ENCODE assay signal across 16 cellular contexts in genomic region chr11:102468636-102469195, GRCh38. TPM values are rescaled to one million over a fixed set of nuclear protein-coding genes. Genes with fewer than 3 reads are reported as not detected.
DNase-seq lines count a peak whose midpoint lies in the region; ATAC-seq and TF ChIP-seq lines count a peak whose summit lies in the region.
"Had no signal": no experiment of that assay in that cellular context is flagged by ENCODE, and none has a peak within 500 bp of the region (broad histone marks: within the 10 kb centered on the region; RNA-seq: fewer than 3 reads in every experiment).

No MANE protein-coding gene starts in this region.

- no peak overlapping the region for H4K5ac ChIP-seq in H9 (ENCODE audit: insufficient read length, low read depth, low read length)

- peak overlapping the region; percentile 65 for H3K27ac Mint-ChIP-seq in stimulated activated naive B cell treated with anti-CD40 and anti-IgM and Interleukin-4, amounts not matched to agents 10 μg/mL and 1 μg/mL and 100 μg/mL, for 72 hours
- H3K27ac Mint-ChIP-seq in H9 = no peak overlapping the region

- H3K18ac ChIP-seq in H9 (ENCODE audit: insufficient read length, low read depth, low read length) = no peak overlapping the region

- H3K79me2 ChIP-seq in H9 (ENCODE audit: insufficient read depth, low read length) = no peaks in the 10 kb centered on the region

- H4K20me1 ChIP-seq in H9 (ENCODE audit: control insufficient read depth, insufficient read depth, insufficient read length) = no peaks in the 10 kb centered on the region

- H4K91ac ChIP-seq in H9 (ENCODE audit: insufficient read length, low read depth, low read length) = no peak overlapping the region

- TF ChIP-seq CTCF in VCaP (conservative IDR thresholded peaks at IDR 0.05) (no peak), H9 (conservative IDR thresholded peaks at IDR 0.05) (no peak)

- peak overlapping the region; percentile 37 for H3K27ac ChIP-seq in KOPT-K1 (ENCODE audit: low read depth, low read length, poor library complexity, severe bottlenecking)
- H3K27ac ChIP-seq in VCaP = peak overlapping the region; percentile 96
- H3K27ac ChIP-seq in H9 (ENCODE audit: insufficient read length, low read depth, low read length) = no peak overlapping the region
- H3K27ac ChIP-seq: heart right ventricle, right atrium auricular region had no signal

- H3K4me1 Mint-ChIP-seq in stimulated activated naive B cell treated with anti-CD40 and anti-IgM and Interleukin-4, amounts not matched to agents 10 μg/mL and 1 μg/mL and 100 μg/mL, for 72 hours = peaks cover 38 to 94% of the 10 kb centered on the region in 2 donors
- no peaks in the 10 kb centered on the region for H3K4me1 Mint-ChIP-seq in H9

- no peak overlapping the region for H3K4me2 ChIP-seq in H9 (ENCODE audit: insufficient read depth, insufficient read length, low read length)

- no peak overlapping the region for H3T11ph ChIP-seq in H9 (ENCODE audit: low read length)

- no peak overlapping the region for H4K8ac ChIP-seq in H9 (replicated peaks; ENCODE audit: insufficient read length, low read depth, low read length)

- H3K9me3 ChIP-seq in KOPT-K1 (ENCODE audit: insufficient read depth, low read length, poor library complexity, severe bottlenecking) (no peaks in the 10 kb centered on the region), H9 (ENCODE audit: control insufficient read depth, low read depth, low read length) (no peaks in the 10 kb centered on the region)
- H3K9me3 ChIP-seq: heart right ventricle, right atrium auricular region had no signal

- no peaks in the 10 kb centered on the region for H3K9me3 Mint-ChIP-seq in stimulated activated naive B cell treated with anti-CD40 and anti-IgM and Interleukin-4, amounts not matched to agents 10 μg/mL and 1 μg/mL and 100 μg/mL, for 72 hours
- no peaks in the 10 kb centered on the region for H3K9me3 Mint-ChIP-seq in H9
- H3K9me3 Mint-ChIP-seq: activated naive CD4-positive, alpha-beta T cell treated with anti-CD3 and anti-CD28 coated beads for 36 hours; CD4-positive, CD25-positive, alpha-beta regulatory T cell; central memory CD8-positive, alpha-beta T cell had no signal

- ATAC-seq in stimulated activated naive B cell treated with anti-CD40 and anti-IgM and Interleukin-4, amounts not matched to agents 10 μg/mL and 1 μg/mL and 100 μg/mL, for 72 hours (replicated peaks) = peak; percentile 4 to 5

- no peaks in the 10 kb centered on the region for H3K36me3 ChIP-seq in KOPT-K1 (ENCODE audit: insufficient read depth, low read length)
- H3K36me3 ChIP-seq: heart right ventricle, right atrium auricular region had no signal

- H2AK5ac ChIP-seq in H9 (ENCODE audit: insufficient read length, low read length) = no peak overlapping the region

- no peak overlapping the region for H2BK20ac ChIP-seq in H9 (ENCODE audit: low read depth, low read length, poor library complexity, severe bottlenecking)

- DNase-seq in iris pigment epithelial cell (ENCODE audit: low read depth) = peak; percentile 18
- DNase-seq in stimulated activated naive B cell treated with anti-CD40 and anti-IgM and Interleukin-4, amounts not matched to agents 10 μg/mL and 1 μg/mL and 100 μg/mL, for 72 hours = no peak
- DNase-seq in cerebellar cortex (ENCODE audit: low spot score) = no peak
- no peak for DNase-seq in H9
- DNase-seq in nucleus accumbens (lab: John Stamatoyannopoulos, UW) = no peak
- DNase-seq: activated naive CD4-positive, alpha-beta T cell treated with anti-CD3 and anti-CD28 coated beads for 36 hours; CD4-positive, CD25-positive, alpha-beta regulatory T cell; heart right ventricle; NCI-H1694; NCI-H524; stimulated activated CD4-positive, alpha-beta T cell treated with anti-CD3 and anti-CD28 coated beads, Interleukin-4, amount 100 ng/mL, for 1 hour; T1000 had no signal

- H3K23me2 ChIP-seq in H9 (ENCODE audit: insufficient read length, low read depth, low read length, poor library complexity, severe bottlenecking) = no peaks in the 10 kb centered on the region

- no peak overlapping the region for H2BK12ac ChIP-seq in H9 (ENCODE audit: insufficient read length, low read depth, low read length)

- no peak overlapping the region for H2BK120ac ChIP-seq in H9 (ENCODE audit: low read depth, low read length, poor library complexity, severe bottlenecking)

- H3K23ac ChIP-seq in H9 (ENCODE audit: insufficient read length, low read depth, low read length) = no peak overlapping the region

- no peaks in the 10 kb centered on the region for H3K36me3 Mint-ChIP-seq in stimulated activated naive B cell treated with anti-CD40 and anti-IgM and Interleukin-4, amounts not matched to agents 10 μg/mL and 1 μg/mL and 100 μg/mL, for 72 hours
- H3K36me3 Mint-ChIP-seq in H9 (ENCODE audit: insufficient read depth in 1 of 3, low read depth in 3 of 3) = no peaks in the 10 kb centered on the region
- H3K36me3 Mint-ChIP-seq: CD4-positive, CD25-positive, alpha-beta regulatory T cell had no signal

- H3K4ac ChIP-seq in H9 (ENCODE audit: low read depth, low read length) = no peak overlapping the region

- no peaks in the 10 kb centered on the region for H3K27me3 Mint-ChIP-seq in stimulated activated naive B cell treated with anti-CD40 and anti-IgM and Interleukin-4, amounts not matched to agents 10 μg/mL and 1 μg/mL and 100 μg/mL, for 72 hours
- no peaks in the 10 kb centered on the region; the same call in 1 of the 2 replicates for H3K27me3 Mint-ChIP-seq in H9 (ENCODE audit: low read depth)
- H3K27me3 Mint-ChIP-seq: central memory CD8-positive, alpha-beta T cell had no signal

- WGBS in H9 (ENCODE audit: extremely low coverage, insufficient read length, low lambda C conversion rate) = no CpG with 5 or more reads among the region's 6 CpGs

- no peaks in the 10 kb centered on the region for H3K79me1 ChIP-seq in H9 (ENCODE audit: insufficient read depth, low read depth, low read length, poor library complexity, severe bottlenecking)

- H3K56ac ChIP-seq in H9 (ENCODE audit: insufficient read length, low read depth, low read length) = no peak overlapping the region

- no peak overlapping the region for H2AFZ ChIP-seq in H9 (ENCODE audit: low read length)

- H3K27me3 ChIP-seq in H9 (ENCODE audit: insufficient read depth, low read length) = no peaks in the 10 kb centered on the region
- H3K27me3 ChIP-seq: heart right ventricle, right atrium auricular region had no signal

- H3K14ac ChIP-seq in H9 (ENCODE audit: insufficient read depth, low read length) = no peak overlapping the region

- no peak overlapping the region for H3K9ac ChIP-seq in H9 (ENCODE audit: extremely low read depth, insufficient read length, low read length)

- no peaks in the 10 kb centered on the region for H3K4me1 ChIP-seq in H9 (ENCODE audit: insufficient read depth, low read length)
- H3K4me1 ChIP-seq: right atrium auricular region had no signal

- H3K4me3 Mint-ChIP-seq in stimulated activated naive B cell treated with anti-CD40 and anti-IgM and Interleukin-4, amounts not matched to agents 10 μg/mL and 1 μg/mL and 100 μg/mL, for 72 hours = peak overlapping the region in 1 of 2 donors; percentile 71
- no peak overlapping the region for H3K4me3 Mint-ChIP-seq in H9
- H3K4me3 Mint-ChIP-seq: central memory CD8-positive, alpha-beta T cell had no signal

- no peak overlapping the region for H2BK5ac ChIP-seq in H9 (ENCODE audit: insufficient read length, low read length)

- H2BK15ac ChIP-seq in H9 (ENCODE audit: low read depth, low read length) = no peak overlapping the region

RNA-seq across cellular contexts. Expression of gene TMEM123, which starts 16.2 kb away (rescaled TPM):
- total RNA-seq in H9 (2021) = 76.7 and 77.8 TPM in 2 replicates
